8 cellular contexts compared by ENCODE assay signal in genomic region chr12:109597795-109598427, GRCh38. TPM values are rescaled to one million over a fixed set of nuclear protein-coding genes. Genes with fewer than 3 reads are reported as not detected.
DNase-seq lines count a peak whose midpoint lies in the region; ATAC-seq and TF ChIP-seq lines count a peak whose summit lies in the region.

No MANE protein-coding gene starts in this region.

- H3K27ac Mint-ChIP-seq in activated CD4-positive, alpha-beta T cell treated with anti-CD3 and anti-CD28 coated beads, Interleukin-2, amount 10 ng/mL, durations not matched to agents 7 days and 5 days, result no peak overlapping the region

- no peak overlapping the region for H3K4me3 Mint-ChIP-seq in activated CD4-positive, alpha-beta T cell treated with anti-CD3 and anti-CD28 coated beads, Interleukin-2, amount 10 ng/mL, durations not matched to agents 7 days and 5 days

- CTCF ChIA-PET in activated CD4-positive, alpha-beta T cell treated with anti-CD3 and anti-CD28 coated beads, Interleukin-2, amount 10 ng/mL, durations not matched to agents 7 days and 5 days (lab: Charles Lee), result interaction anchor here (0.8 to 3.5 kb wide), 8 partner anchors 10 to 261 kb away, joined by 3 to 24 read pairs (median 4); partner anchors contain the start of genes MMAB and MVK

- DNase-seq in NCI-H510A treated with DMSO at 0.1 percent for 48 hours (lab: John Stamatoyannopoulos, UW), result peak; percentile 89
- DNase-seq in activated CD4-positive, alpha-beta T cell treated with anti-CD3 and anti-CD28 coated beads, Interleukin-2, amount 10 ng/mL, durations not matched to agents 7 days and 5 days, result peak; percentile 63
- peak; percentile 85 for DNase-seq in choroid plexus epithelial cell (ENCODE audit: low read depth)
- peak; percentile 94 for DNase-seq in left kidney (ENCODE audit: low read depth, low spot score)
- DNase-seq in stimulated activated CD4-positive, alpha-beta T cell treated with anti-CD3 and anti-CD28 coated beads, Interleukin-2, amount 100 ng/mL, for 48 hours, result peak; percentile 67 to 71

- peak overlapping the region; percentile 1; the same call in 1 of the 2 replicates for H3K27ac ChIP-seq in C4-2B

- no peaks in the 10 kb centered on the region for H3K27me3 Mint-ChIP-seq in activated CD4-positive, alpha-beta T cell treated with anti-CD3 and anti-CD28 coated beads, Interleukin-2, amount 10 ng/mL, durations not matched to agents 7 days and 5 days

- H3K36me3 Mint-ChIP-seq in activated CD4-positive, alpha-beta T cell treated with anti-CD3 and anti-CD28 coated beads, Interleukin-2, amount 10 ng/mL, durations not matched to agents 7 days and 5 days (ENCODE audit: low read depth), result peaks cover 3% of the 10 kb centered on the region

- peak overlapping the region; percentile 4 for H3K4me3 ChIP-seq in choroid plexus epithelial cell (ENCODE audit: low read depth, low read length)

- ATAC-seq in HG02759 (IDR thresholded peaks at IDR 0.05; ENCODE audit: unreplicated experiment) (peak; percentile 43), GM19328 (IDR thresholded peaks at IDR 0.05; ENCODE audit: unreplicated experiment) (no peak)

- peaks cover 29% of the 10 kb centered on the region for H3K4me1 Mint-ChIP-seq in activated CD4-positive, alpha-beta T cell treated with anti-CD3 and anti-CD28 coated beads, Interleukin-2, amount 10 ng/mL, durations not matched to agents 7 days and 5 days

- H3K9me3 Mint-ChIP-seq in activated CD4-positive, alpha-beta T cell treated with anti-CD3 and anti-CD28 coated beads, Interleukin-2, amount 10 ng/mL, durations not matched to agents 7 days and 5 days, result no peaks in the 10 kb centered on the region

- TF ChIP-seq CTCF in C4-2B (conservative IDR thresholded peaks at IDR 0.05), result peak; percentile 94
- peak; percentile 94 for TF ChIP-seq CTCF in choroid plexus epithelial cell (conservative IDR thresholded peaks at IDR 0.05; ENCODE audit: low read depth, low read length)

- POLR2A ChIA-PET in activated CD4-positive, alpha-beta T cell treated with anti-CD3 and anti-CD28 coated beads, Interleukin-2, amount 10 ng/mL, durations not matched to agents 7 days and 5 days (lab: Charles Lee), result interaction anchor here (0.6 kb wide), 1 partner anchor 247 kb away, joined by 5 read pairs; no protein-coding TSS in a partner anchor

RNA-seq across cellular contexts. Expression of gene MVK, which starts 24.3 kb away (rescaled TPM):
- 10 to 100 TPM; 20.3 to 21.8 TPM for total RNA-seq in activated CD4-positive, alpha-beta T cell treated with anti-CD3 and anti-CD28 coated beads, Interleukin-2, amount 10 ng/mL, durations not matched to agents 7 days and 5 days

RNA-seq across cellular contexts. Expression of gene MMAB, which starts 24.6 kb away (rescaled TPM):
- 10 to 100 TPM; 21.4 to 25.7 TPM for total RNA-seq in activated CD4-positive, alpha-beta T cell treated with anti-CD3 and anti-CD28 coated beads, Interleukin-2, amount 10 ng/mL, durations not matched to agents 7 days and 5 days
